Comparison of ENCODE assay signal across 10 cellular contexts in the genomic region with DNA sequence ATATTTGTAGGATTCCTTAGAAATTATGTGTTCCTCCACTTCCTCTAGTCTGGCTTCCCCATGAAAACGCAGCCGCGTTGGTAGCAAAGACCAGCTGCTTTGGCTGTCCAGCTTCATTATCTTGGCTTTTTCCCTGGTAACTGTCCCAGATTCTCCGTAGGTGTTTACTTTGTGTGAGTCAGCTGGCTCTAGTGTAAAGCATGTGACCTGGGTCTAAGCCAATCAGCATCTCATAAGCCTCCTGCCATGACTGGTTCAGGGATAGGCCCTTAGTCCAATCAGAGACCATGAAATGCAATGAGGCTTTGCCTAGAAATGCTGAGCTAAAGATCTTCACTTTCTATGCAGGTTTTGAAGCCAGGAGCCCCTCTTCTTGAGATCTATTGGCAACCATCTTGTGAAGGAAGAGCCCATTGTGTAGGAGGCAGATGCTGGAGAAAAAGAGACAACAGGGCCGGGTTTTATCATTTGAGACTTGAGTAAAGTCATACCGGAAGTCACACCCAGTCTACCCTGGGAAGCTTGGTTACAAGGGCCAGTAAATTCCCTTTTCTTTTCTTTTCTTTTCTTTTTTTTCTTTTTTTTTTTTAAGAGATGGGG.
DNase-seq lines count a peak whose midpoint lies in the region; ATAC-seq and TF ChIP-seq lines count a peak whose summit lies in the region.
"Had no signal": no experiment of that assay in that cellular context is flagged by ENCODE, and none has a peak within 500 bp of the region (broad histone marks: within the 10 kb centered on the region; RNA-seq: fewer than 3 reads in every experiment).

No MANE protein-coding gene starts in this region.

- TF ChIP-seq CTCF in GM12865 (IDR thresholded peaks at IDR 0.05; ENCODE audit: insufficient read depth, low read depth, low read length, missing control alignments) (no peak), foreskin keratinocyte (conservative IDR thresholded peaks at IDR 0.05) (no peak), retinal pigment epithelial cell (conservative IDR thresholded peaks at IDR 0.05; ENCODE audit: low read depth, low read length) (no peak)

- H3K4me3 ChIP-seq in GM12865 (ENCODE audit: low read depth, low read length) = no peak overlapping the region
- H3K4me3 ChIP-seq in retinal pigment epithelial cell (ENCODE audit: low read length) = no peak overlapping the region

- H3K9me3 Mint-ChIP-seq in stimulated activated naive CD8-positive, alpha-beta T cell treated with anti-CD3 and anti-CD28 coated beads, Interleukin-15, amount 100 ng/mL, for 72 hours = peaks cover 5 to 15% of the 10 kb centered on the region in 2 donors

- peak overlapping the region in 1 of 2 donors; percentile 35 for H3K27ac Mint-ChIP-seq in stimulated activated naive CD8-positive, alpha-beta T cell treated with anti-CD3 and anti-CD28 coated beads, Interleukin-15, amount 100 ng/mL, for 72 hours

- no peaks in the 10 kb centered on the region for H3K27me3 Mint-ChIP-seq in stimulated activated naive CD8-positive, alpha-beta T cell treated with anti-CD3 and anti-CD28 coated beads, Interleukin-15, amount 100 ng/mL, for 72 hours

- H3K4me1 Mint-ChIP-seq in stimulated activated naive CD8-positive, alpha-beta T cell treated with anti-CD3 and anti-CD28 coated beads, Interleukin-15, amount 100 ng/mL, for 72 hours = peaks cover 24% of the 10 kb centered on the region

- H3K4me1 ChIP-seq in foreskin keratinocyte = no peaks in the 10 kb centered on the region
- H3K4me1 ChIP-seq: parathyroid adenoma had no signal

- H3K4me3 Mint-ChIP-seq in stimulated activated naive CD8-positive, alpha-beta T cell treated with anti-CD3 and anti-CD28 coated beads, Interleukin-15, amount 100 ng/mL, for 72 hours = no peak overlapping the region

- ATAC-seq in foreskin keratinocyte (peak; percentile 100), GM18909 (IDR thresholded peaks at IDR 0.05; ENCODE audit: poor library complexity, unreplicated experiment) (no peak)
- ATAC-seq in stimulated activated naive CD8-positive, alpha-beta T cell treated with anti-CD3 and anti-CD28 coated beads, Interleukin-15, amount 100 ng/mL, for 72 hours = no peak

- no peak overlapping the region for H3K27ac ChIP-seq in foreskin keratinocyte
- H3K27ac ChIP-seq: parathyroid adenoma had no signal

- peak; percentile 12 for DNase-seq in GM12865 (ENCODE audit: low read depth)
- DNase-seq in RKO (ENCODE audit: low spot score) = peak; percentile 83
- DNase-seq in foreskin keratinocyte = peak; percentile 92 to 97
- peak; percentile 69 for DNase-seq in retinal pigment epithelial cell (ENCODE audit: low read depth)
- no peak for DNase-seq in GOT3 (lab: John Stamatoyannopoulos, UW)
- no peak for DNase-seq in stimulated activated naive CD8-positive, alpha-beta T cell treated with anti-CD3 and anti-CD28 coated beads, Interleukin-15, amount 100 ng/mL, for 72 hours
- no peak for DNase-seq in COR-L47 (lab: John Stamatoyannopoulos, UW)
- DNase-seq: activated T-cell treated with anti-CD3 and anti-CD28 coated beads, Interleukin-2, amount 50 U/mL, for 1 hour had no signal

- no peaks in the 10 kb centered on the region for H3K27me3 ChIP-seq in foreskin keratinocyte

Comparison
In these comparisons a context has a peak if more than half of its experiments do, and no peak if none do; other contexts are left out.
1. DNase-seq: peak in GM12865 (single experiment), RKO (single experiment), foreskin keratinocyte (2 of 2) and retinal pigment epithelial cell (single experiment); none in GOT3 (single experiment), stimulated activated naive CD8-positive, alpha-beta T cell treated with anti-CD3 and anti-CD28 coated beads, Interleukin-15, amount 100 ng/mL, for 72 hours (0 of 2) and COR-L47 (single experiment).